ENCODE assay signal across 8 cellular contexts in the genomic region with DNA sequence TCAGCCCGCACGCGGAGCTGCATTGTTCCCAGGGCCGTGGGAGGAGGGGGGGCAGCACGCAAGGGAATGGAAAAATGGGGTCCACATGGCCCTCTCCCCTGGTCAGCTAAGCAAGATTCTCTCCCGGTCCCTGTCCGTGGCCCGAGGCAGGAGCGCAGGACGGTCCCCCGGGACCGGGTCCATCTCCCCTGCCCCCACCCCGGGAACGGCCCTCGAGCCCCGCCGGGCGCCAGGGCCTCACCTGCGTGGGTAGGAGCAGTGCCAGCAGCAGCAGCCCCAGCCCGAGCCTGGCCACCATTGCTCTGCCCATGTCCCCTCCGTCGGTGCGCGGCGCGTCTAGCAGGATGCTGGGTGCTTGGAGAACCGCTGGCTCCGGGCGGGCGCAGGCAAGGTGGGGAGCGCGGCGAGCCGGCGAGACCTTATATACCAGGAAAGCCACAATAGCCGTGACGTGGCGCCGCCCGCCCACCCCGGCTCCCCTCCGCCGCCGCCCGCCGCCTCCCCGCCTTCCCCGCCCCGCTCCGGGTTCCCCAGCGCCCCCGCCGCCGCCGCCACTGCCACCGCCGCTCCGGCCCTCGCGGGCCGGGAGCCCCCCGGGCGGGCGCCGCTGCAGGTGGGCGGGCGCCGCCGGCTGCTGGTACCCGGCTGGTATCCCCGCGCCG. TPM values are rescaled to one million over a fixed set of nuclear protein-coding genes. Genes with fewer than 3 reads are reported as not detected.
DNase-seq lines count a peak whose midpoint lies in the region; ATAC-seq lines count a peak whose summit lies in the region.

CD24 (minus strand) TSS at position 393 of the 662 bp plus-strand sequence; CDS start at position 310, 83 bp downstream.

- peaks cover 7% of the 10 kb centered on the region for H3K4me1 Mint-ChIP-seq in activated naive CD8-positive, alpha-beta T cell treated with anti-CD3 and anti-CD28 coated beads, Interleukin-2, amount 10 ng/mL, durations not matched to agents 7 days and 5 days

- peak; percentile 73 to 85 (median 83) for DNase-seq in NCI-H1417 (lab: John Stamatoyannopoulos, UW)
- no peak for DNase-seq in NCI-H1417 treated with DMSO at 0.1 percent for 48 hours (lab: John Stamatoyannopoulos, UW)
- peak; percentile 38 for DNase-seq in NCI-H510A (lab: John Stamatoyannopoulos, UW)
- peak; percentile 49 for DNase-seq in activated naive CD8-positive, alpha-beta T cell treated with anti-CD3 and anti-CD28 coated beads, Interleukin-2, amount 10 ng/mL, durations not matched to agents 7 days and 5 days
- DNase-seq in stimulated activated CD4-positive, alpha-beta T cell treated with anti-CD3 and anti-CD28 coated beads, Interleukin-15, amount 100 ng/mL, for 24 hours: peak; percentile 42

- peaks cover 6% of the 10 kb centered on the region; the same call in 1 of the 2 replicates for H3K9me3 ChIP-seq in iPS-20b (ENCODE audit: insufficient read depth, low read depth, low read length)

- peak within 1 kb of the TSS; percentile 100 for H3K9ac ChIP-seq in iPS-20b (ENCODE audit: low read depth, low read length)

- H3K27me3 ChIP-seq in iPS-20b (ENCODE audit: insufficient read depth, low read length): no peaks in the 10 kb centered on the region

- no peaks in the 10 kb centered on the region for H3K36me3 Mint-ChIP-seq in activated naive CD8-positive, alpha-beta T cell treated with anti-CD3 and anti-CD28 coated beads, Interleukin-2, amount 10 ng/mL, durations not matched to agents 7 days and 5 days

- peaks cover 65% of the 10 kb centered on the region for H3K27me3 Mint-ChIP-seq in activated naive CD8-positive, alpha-beta T cell treated with anti-CD3 and anti-CD28 coated beads, Interleukin-2, amount 10 ng/mL, durations not matched to agents 7 days and 5 days

- H3K36me3 ChIP-seq in iPS-20b (ENCODE audit: insufficient read depth, low read depth, low read length): peaks cover 45% of the 10 kb centered on the region

- peaks cover 8% of the 10 kb centered on the region; the same call in 1 of the 2 replicates for H3K4me1 ChIP-seq in iPS-20b (ENCODE audit: insufficient read depth, low read length)

- peak within 1 kb of the TSS; percentile 99 for H3K27ac ChIP-seq in iPS-20b (ENCODE audit: low read length)

- no peaks in the 10 kb centered on the region for H3K9me3 Mint-ChIP-seq in activated naive CD8-positive, alpha-beta T cell treated with anti-CD3 and anti-CD28 coated beads, Interleukin-2, amount 10 ng/mL, durations not matched to agents 7 days and 5 days

- H3K4me3 ChIP-seq in iPS-20b (ENCODE audit: low read length): peak within 1 kb of the TSS; percentile 89

- POLR2A ChIA-PET in activated naive CD8-positive, alpha-beta T cell treated with anti-CD3 and anti-CD28 coated beads, Interleukin-2, amount 10 ng/mL, durations not matched to agents 7 days and 5 days (lab: Charles Lee): no interaction called here

- ATAC-seq in HG02840 (IDR thresholded peaks at IDR 0.05; ENCODE audit: low FRiP score, unreplicated experiment): peak; percentile 18
- peak; percentile 38 for ATAC-seq in activated naive CD8-positive, alpha-beta T cell treated with anti-CD3 and anti-CD28 coated beads, Interleukin-2, amount 10 ng/mL, durations not matched to agents 7 days and 5 days (ENCODE audit: low read depth)
- no peak for ATAC-seq in HG03460 (IDR thresholded peaks at IDR 0.05; ENCODE audit: unreplicated experiment)

- no peak within 1 kb of the TSS for H3K27ac Mint-ChIP-seq in activated naive CD8-positive, alpha-beta T cell treated with anti-CD3 and anti-CD28 coated beads, Interleukin-2, amount 10 ng/mL, durations not matched to agents 7 days and 5 days

- H3K4me3 Mint-ChIP-seq in activated naive CD8-positive, alpha-beta T cell treated with anti-CD3 and anti-CD28 coated beads, Interleukin-2, amount 10 ng/mL, durations not matched to agents 7 days and 5 days: peak within 1 kb of the TSS; percentile 62

RNA-seq across cellular contexts. Expression of gene CD24, which starts in this region (rescaled TPM):
- total RNA-seq in activated naive CD8-positive, alpha-beta T cell treated with anti-CD3 and anti-CD28 coated beads, Interleukin-2, amount 10 ng/mL, durations not matched to agents 7 days and 5 days: 1 to 10 TPM in 1 of 2 experiments, under 1 TPM in 1; 0.68 to 1.1 TPM
